In the genomic region with DNA sequence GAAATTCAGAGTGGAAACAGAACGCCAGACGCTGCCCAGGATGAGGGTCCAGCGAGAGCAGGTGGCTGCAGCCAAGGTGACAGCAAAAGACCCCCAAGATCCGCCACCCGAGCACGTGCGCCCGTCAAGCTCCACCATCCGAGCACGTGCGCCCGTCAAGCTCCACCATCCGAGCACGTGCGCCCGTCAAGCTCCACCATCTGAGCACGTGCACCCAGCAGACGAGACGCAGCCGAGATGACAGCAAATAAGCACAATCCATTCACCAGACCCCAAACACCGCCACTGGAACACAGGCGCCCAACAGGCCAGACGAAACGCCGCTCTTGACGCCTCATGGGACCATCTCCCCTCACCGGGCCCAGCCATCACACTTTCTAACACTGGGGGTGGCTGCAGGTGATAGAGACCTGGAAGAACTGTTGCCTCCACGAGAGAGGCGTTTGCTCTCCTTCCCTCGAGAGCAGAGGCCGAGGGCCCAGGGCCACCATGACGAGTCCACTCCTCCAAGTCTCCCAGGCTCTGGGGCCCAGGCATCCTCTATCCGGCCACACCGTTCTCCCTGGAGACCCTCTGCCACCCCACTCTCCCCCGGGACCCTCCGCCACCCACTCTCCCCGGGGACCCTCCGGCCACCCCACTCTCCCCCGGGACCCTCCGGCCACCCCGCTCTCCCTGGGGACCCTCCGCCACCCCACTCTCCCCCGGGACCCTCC, we compare ENCODE assay signal across 24 cellular contexts.
A peak's percentile ranks its signal among the peaks of the same experiment; 100 is the strongest.
DNase-seq lines count a peak whose midpoint lies in the region; ATAC-seq and TF ChIP-seq lines count a peak whose summit lies in the region.
"Had no signal": no experiment of that assay in that cellular context is flagged by ENCODE, and none has a peak within 500 bp of the region (broad histone marks: within the 10 kb centered on the region; RNA-seq: fewer than 3 reads in every experiment).

No MANE protein-coding gene starts in this region.

- WGBS in adrenal gland, 4 donors, result 85 to 90% (median 88%) methylated on average over 39 to 43 of the region's 43 CpGs
- WGBS in psoas muscle, 3 donors, result 88 to 90% (median 89%) methylated on average over 41 to 43 of the region's 43 CpGs

- H3K36me3 ChIP-seq in left lung (no peaks in the 10 kb centered on the region), adrenal gland (replicated peaks in 1 of 2) (no peaks in the 10 kb centered on the region), psoas muscle (ENCODE audit: insufficient read depth in 1 of 2, low read depth in 1 of 2) (no peaks in the 10 kb centered on the region)
- H3K36me3 ChIP-seq: BLaER1 treated with 17β-estradiol and CSF1 and Interleukin-3, amounts not matched to agents 10 nM and 100 nM had no signal

- H3K9me3 ChIP-seq in left lung (no peaks in the 10 kb centered on the region), adrenal gland (replicated peaks in 1 of 3) (no peaks in the 10 kb centered on the region), psoas muscle (no peaks in the 10 kb centered on the region)
- H3K9me3 ChIP-seq: BLaER1 treated with 17β-estradiol and CSF1 and Interleukin-3, amounts not matched to agents 10 nM and 100 nM had no signal

- H3K4me1 ChIP-seq in left lung (no peaks in the 10 kb centered on the region), adrenal gland (replicated peaks in 1 of 2) (no peaks in the 10 kb centered on the region), psoas muscle (no peaks in the 10 kb centered on the region)

- TF ChIP-seq POLR2A in adrenal gland (IDR thresholded peaks at IDR 0.05), result no peak

- TF ChIP-seq RAD21 in Ishikawa (IDR thresholded peaks at IDR 0.05; ENCODE audit: low read depth), result no peak

- peak; percentile 50 for DNase-seq in activated effector memory CD4-positive, alpha-beta T cell treated with anti-CD3 and anti-CD28 coated beads, Interleukin-2, amount 50 U/mL, for 16 hours
- DNase-seq in activated effector memory CD4-positive, alpha-beta T cell treated with Interleukin-2 at 50 U/mL for 16 hours, result no peak
- DNase-seq in left lung (peak; percentile 25 to 75), sciatic nerve (ENCODE audit: low spot score) (peak; percentile 42), adrenal gland (no peak), psoas muscle (no peak)
- DNase-seq: ACHN; CD8-positive, alpha-beta T cell; DMS53; GDM1; HCEC 1CT; Kasumi-1; NCI-H1417; NCI-H1694 treated with DMSO at 0.1 percent for 48 hours; NCI-H2081 treated with DMSO at 0.1 percent for 48 hours; NCI-H2171 treated with DMSO at 0.1 percent for 48 hours; NCI-H526; OCI-M1; SHP77 had no signal

- intact Hi-C loops in left lung (cut with DNase I) (no loop called here), sciatic nerve (cut with DNase I) (no loop called here), adrenal gland (cut with DNase I) (no loop called here), psoas muscle (cut with DNase I) (no loop called here)

- H3K4me3 ChIP-seq in left lung (no peak overlapping the region), adrenal gland (no peak overlapping the region), psoas muscle (no peak overlapping the region)
- H3K4me3 ChIP-seq: BLaER1 treated with 17β-estradiol and CSF1 and Interleukin-3, amounts not matched to agents 10 nM and 100 nM; GM23338 had no signal

- TF ChIP-seq EP300 in Ishikawa (IDR thresholded peaks at IDR 0.05; ENCODE audit: borderline replicate concordance), result no peak

- H3K27me3 ChIP-seq in left lung (peaks cover 8 to 82% of the 10 kb centered on the region in 2 donors), adrenal gland (peaks cover 16% of the 10 kb centered on the region), psoas muscle (ENCODE audit: insufficient read depth in 3 of 3, low read length in 2 of 3) (peaks cover 0 to 45% (median 16%) of the 10 kb centered on the region in 3 donors)

- ATAC-seq in left lung (no peak), sciatic nerve (no peak), GM19463 (IDR thresholded peaks at IDR 0.05; ENCODE audit: unreplicated experiment) (no peak), psoas muscle (no peak)
- ATAC-seq: CD8-positive, alpha-beta T cell; GM23338 had no signal

- TF ChIP-seq CTCF in left lung (IDR thresholded peaks at IDR 0.05) (no peak), adrenal gland (IDR thresholded peaks at IDR 0.05) (no peak), psoas muscle (IDR thresholded peaks at IDR 0.05) (no peak)

- no peak overlapping the region for H3K27ac ChIP-seq in left lung
- H3K27ac ChIP-seq in adrenal gland, result no peak overlapping the region
- no peak overlapping the region for H3K27ac ChIP-seq in psoas muscle
- H3K27ac ChIP-seq: 22Rv1; BLaER1 treated with 17β-estradiol and CSF1 and Interleukin-3, amounts not matched to agents 10 nM and 100 nM had no signal

TF ChIP-seq in Ishikawa, 13 proteins besides CTCF, POLR2A, EP300 and RAD21:
- TF ChIP-seq, protein P1, sequence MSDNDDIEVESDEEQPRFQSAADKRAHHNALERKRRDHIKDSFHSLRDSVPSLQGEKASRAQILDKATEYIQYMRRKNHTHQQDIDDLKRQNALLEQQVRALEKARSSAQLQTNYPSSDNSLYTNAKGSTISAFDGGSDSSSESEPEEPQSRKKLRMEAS (IDR thresholded peaks at IDR 0.05), result peak; percentile 76
- no peak for TF ChIP-seq ZBTB7A (IDR thresholded peaks at IDR 0.05; ENCODE audit: low read depth)
TF ChIP-seq in Ishikawa: peak in this region for 1.

Comparison
In these comparisons a context has a peak if more than half of its experiments do, and no peak if none do; other contexts are left out.
1. DNase-seq: peak in activated effector memory CD4-positive, alpha-beta T cell treated with anti-CD3 and anti-CD28 coated beads, Interleukin-2, amount 50 U/mL, for 16 hours (single experiment), left lung (2 of 2) and sciatic nerve (single experiment); none in activated effector memory CD4-positive, alpha-beta T cell treated with Interleukin-2 at 50 U/mL for 16 hours (single experiment), adrenal gland (0 of 7) and psoas muscle (0 of 2).